In the genomic region with DNA sequence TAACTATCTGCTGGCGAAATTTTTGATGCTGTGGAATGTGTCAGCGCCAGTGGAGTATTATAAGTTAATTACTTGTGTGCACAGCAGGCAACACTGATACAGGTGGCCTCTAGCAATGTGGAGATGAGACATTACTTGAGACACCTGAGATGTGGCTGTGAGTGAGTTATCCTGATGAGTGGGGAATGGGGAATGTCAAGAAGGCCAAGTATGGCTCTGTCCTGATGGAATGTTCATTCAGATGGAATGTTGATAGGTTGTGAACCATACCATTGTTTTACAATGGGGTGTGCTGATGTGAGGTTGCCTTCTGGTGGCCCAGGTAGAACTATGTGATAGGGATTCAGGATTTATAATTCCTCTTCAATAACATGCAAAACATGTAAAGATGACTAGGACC, we compare ENCODE assay signal across 1 cellular context.
TF ChIP-seq lines count a peak whose summit lies in the region.

No MANE protein-coding gene starts in this region.

TF ChIP-seq in GM23338, 12 proteins besides CTCF, POLR2A, EP300 and RAD21 (continued from another document):
- TF ChIP-seq, protein P1, sequence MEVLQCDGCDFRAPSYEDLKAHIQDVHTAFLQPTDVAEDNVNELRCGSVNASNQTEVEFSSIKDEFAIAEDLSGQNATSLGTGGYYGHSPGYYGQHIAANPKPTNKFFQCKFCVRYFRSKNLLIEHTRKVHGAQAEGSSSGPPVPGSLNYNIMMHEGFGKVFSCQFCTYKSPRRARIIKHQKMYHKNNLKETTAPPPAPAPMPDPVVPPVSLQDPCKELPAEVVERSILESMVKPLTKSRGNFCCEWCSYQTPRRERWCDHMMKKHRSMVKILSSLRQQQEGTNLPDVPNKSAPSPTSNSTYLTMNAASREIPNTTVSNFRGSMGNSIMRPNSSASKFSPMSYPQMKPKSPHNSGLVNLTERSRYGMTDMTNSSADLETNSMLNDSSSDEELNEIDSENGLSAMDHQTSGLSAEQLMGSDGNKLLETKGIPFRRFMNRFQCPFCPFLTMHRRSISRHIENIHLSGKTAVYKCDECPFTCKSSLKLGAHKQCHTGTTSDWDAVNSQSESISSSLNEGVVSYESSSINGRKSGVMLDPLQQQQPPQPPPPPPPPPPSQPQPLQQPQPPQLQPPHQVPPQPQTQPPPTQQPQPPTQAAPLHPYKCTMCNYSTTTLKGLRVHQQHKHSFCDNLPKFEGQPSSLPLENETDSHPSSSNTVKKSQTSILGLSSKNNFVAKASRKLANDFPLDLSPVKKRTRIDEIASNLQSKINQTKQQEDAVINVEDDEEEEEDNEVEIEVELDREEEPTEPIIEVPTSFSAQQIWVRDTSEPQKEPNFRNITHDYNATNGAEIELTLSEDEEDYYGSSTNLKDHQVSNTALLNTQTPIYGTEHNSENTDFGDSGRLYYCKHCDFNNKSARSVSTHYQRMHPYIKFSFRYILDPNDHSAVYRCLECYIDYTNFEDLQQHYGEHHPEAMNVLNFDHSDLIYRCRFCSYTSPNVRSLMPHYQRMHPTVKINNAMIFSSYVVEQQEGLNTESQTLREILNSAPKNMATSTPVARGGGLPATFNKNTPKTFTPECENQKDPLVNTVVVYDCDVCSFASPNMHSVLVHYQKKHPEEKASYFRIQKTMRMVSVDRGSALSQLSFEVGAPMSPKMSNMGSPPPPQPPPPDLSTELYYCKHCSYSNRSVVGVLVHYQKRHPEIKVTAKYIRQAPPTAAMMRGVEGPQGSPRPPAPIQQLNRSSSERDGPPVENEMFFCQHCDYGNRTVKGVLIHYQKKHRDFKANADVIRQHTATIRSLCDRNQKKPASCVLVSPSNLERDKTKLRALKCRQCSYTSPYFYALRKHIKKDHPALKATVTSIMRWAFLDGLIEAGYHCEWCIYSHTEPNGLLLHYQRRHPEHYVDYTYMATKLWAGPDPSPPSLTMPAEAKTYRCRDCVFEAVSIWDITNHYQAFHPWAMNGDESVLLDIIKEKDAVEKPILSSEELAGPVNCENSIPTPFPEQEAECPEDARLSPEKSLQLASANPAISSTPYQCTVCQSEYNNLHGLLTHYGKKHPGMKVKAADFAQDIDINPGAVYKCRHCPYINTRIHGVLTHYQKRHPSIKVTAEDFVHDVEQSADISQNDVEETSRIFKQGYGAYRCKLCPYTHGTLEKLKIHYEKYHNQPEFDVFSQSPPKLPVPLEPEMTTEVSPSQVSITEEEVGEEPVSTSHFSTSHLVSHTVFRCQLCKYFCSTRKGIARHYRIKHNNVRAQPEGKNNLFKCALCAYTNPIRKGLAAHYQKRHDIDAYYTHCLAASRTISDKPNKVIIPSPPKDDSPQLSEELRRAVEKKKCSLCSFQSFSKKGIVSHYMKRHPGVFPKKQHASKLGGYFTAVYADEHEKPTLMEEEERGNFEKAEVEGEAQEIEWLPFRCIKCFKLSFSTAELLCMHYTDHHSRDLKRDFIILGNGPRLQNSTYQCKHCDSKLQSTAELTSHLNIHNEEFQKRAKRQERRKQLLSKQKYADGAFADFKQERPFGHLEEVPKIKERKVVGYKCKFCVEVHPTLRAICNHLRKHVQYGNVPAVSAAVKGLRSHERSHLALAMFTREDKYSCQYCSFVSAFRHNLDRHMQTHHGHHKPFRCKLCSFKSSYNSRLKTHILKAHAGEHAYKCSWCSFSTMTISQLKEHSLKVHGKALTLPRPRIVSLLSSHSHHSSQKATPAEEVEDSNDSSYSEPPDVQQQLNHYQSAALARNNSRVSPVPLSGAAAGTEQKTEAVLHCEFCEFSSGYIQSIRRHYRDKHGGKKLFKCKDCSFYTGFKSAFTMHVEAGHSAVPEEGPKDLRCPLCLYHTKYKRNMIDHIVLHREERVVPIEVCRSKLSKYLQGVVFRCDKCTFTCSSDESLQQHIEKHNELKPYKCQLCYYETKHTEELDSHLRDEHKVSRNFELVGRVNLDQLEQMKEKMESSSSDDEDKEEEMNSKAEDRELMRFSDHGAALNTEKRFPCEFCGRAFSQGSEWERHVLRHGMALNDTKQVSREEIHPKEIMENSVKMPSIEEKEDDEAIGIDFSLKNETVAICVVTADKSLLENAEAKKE (CRISPR knock-in tag; IDR thresholded peaks at IDR 0.05) = peak; percentile 63
- no peak for TF ChIP-seq JUNB (IDR thresholded peaks at IDR 0.05; ENCODE audit: unreplicated experiment)
- TF ChIP-seq ZNF114 (CRISPR knock-in tag; IDR thresholded peaks at IDR 0.05) = no peak
- no peak for TF ChIP-seq EZH2phosphoT487 (IDR thresholded peaks at IDR 0.05; ENCODE audit: unreplicated experiment)
- no peak for TF ChIP-seq STAT1 (IDR thresholded peaks at IDR 0.05; ENCODE audit: unreplicated experiment)
- no peak for TF ChIP-seq ZNF331 (CRISPR knock-in tag; IDR thresholded peaks at IDR 0.05; ENCODE audit: low read depth)
- TF ChIP-seq, protein P2, sequence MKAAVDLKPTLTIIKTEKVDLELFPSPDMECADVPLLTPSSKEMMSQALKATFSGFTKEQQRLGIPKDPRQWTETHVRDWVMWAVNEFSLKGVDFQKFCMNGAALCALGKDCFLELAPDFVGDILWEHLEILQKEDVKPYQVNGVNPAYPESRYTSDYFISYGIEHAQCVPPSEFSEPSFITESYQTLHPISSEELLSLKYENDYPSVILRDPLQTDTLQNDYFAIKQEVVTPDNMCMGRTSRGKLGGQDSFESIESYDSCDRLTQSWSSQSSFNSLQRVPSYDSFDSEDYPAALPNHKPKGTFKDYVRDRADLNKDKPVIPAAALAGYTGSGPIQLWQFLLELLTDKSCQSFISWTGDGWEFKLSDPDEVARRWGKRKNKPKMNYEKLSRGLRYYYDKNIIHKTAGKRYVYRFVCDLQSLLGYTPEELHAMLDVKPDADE (IDR thresholded peaks at IDR 0.05) = no peak
- TF ChIP-seq, protein P3, sequence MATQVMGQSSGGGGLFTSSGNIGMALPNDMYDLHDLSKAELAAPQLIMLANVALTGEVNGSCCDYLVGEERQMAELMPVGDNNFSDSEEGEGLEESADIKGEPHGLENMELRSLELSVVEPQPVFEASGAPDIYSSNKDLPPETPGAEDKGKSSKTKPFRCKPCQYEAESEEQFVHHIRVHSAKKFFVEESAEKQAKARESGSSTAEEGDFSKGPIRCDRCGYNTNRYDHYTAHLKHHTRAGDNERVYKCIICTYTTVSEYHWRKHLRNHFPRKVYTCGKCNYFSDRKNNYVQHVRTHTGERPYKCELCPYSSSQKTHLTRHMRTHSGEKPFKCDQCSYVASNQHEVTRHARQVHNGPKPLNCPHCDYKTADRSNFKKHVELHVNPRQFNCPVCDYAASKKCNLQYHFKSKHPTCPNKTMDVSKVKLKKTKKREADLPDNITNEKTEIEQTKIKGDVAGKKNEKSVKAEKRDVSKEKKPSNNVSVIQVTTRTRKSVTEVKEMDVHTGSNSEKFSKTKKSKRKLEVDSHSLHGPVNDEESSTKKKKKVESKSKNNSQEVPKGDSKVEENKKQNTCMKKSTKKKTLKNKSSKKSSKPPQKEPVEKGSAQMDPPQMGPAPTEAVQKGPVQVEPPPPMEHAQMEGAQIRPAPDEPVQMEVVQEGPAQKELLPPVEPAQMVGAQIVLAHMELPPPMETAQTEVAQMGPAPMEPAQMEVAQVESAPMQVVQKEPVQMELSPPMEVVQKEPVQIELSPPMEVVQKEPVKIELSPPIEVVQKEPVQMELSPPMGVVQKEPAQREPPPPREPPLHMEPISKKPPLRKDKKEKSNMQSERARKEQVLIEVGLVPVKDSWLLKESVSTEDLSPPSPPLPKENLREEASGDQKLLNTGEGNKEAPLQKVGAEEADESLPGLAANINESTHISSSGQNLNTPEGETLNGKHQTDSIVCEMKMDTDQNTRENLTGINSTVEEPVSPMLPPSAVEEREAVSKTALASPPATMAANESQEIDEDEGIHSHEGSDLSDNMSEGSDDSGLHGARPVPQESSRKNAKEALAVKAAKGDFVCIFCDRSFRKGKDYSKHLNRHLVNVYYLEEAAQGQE (IDR thresholded peaks at IDR 0.05; ENCODE audit: unreplicated experiment) = no peak
- TF ChIP-seq NANOG (IDR thresholded peaks at IDR 0.05; ENCODE audit: borderline replicate concordance) = peak; percentile 11; the same call in 1 of the 2 replicates
